18 cellular contexts compared by ENCODE assay signal in the genomic region with DNA sequence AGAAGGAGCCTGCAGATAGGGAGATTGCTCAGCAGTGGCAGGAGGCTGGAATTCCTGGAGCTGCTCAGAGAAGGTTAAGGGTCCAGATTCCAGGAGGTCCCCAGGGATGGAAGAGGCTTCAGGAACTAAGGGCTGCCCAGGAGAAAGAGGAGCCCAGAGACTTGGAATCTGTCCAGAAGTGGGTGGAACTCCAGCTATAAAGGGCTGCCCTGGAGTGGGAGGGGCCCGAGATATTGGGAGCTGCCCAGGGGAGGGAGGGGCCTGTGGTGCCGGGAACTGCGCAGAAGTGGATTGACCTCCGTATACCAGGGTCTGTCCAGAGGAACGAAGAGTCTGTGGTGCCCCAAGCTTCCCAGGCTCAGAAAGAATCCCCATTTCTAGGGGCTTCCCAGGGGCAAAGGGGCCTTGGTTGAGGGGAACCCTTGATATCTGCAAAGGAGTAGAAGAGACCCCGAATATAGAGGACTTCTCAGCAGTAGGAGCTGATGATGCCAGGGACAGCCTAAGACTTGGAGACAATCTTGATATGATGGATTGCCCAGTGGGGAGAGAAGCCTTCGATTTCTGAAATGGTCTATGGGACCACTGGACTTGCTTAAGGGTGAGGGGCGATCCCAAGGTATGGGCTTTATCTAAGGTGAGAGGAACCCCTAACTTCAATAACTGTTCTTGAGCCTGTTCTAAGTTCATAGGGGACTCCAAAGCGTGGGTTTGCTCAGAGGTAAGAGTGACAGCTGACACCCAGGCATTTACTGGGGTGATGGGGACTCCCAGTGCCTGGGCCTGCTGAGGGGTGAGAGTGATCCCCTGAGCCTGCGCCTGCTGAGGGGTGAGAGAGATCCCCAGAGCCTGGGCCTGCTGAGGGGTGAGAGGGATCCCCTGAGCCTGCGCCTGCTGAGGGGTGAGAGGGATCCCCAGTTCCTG. TPM values are rescaled to one million over a fixed set of nuclear protein-coding genes. Genes with fewer than 3 reads are reported as not detected.
DNase-seq lines count a peak whose midpoint lies in the region; ATAC-seq and TF ChIP-seq lines count a peak whose summit lies in the region.
"Had no signal": no experiment of that assay in that cellular context is flagged by ENCODE, and none has a peak within 500 bp of the region (broad histone marks: within the 10 kb centered on the region; RNA-seq: fewer than 3 reads in every experiment).

No MANE protein-coding gene starts in this region.

- POLR2A ChIA-PET in naive thymus-derived CD8-positive, alpha-beta T cell (lab: Charles Lee): no interaction called here

- no peaks in the 10 kb centered on the region for H3K9me3 Mint-ChIP-seq in nephron progenitor cell
- no peaks in the 10 kb centered on the region for H3K9me3 Mint-ChIP-seq in naive thymus-derived CD8-positive, alpha-beta T cell
- H3K9me3 Mint-ChIP-seq: activated T-helper 17 cell treated with anti-CD3 and anti-CD28 coated beads, Interleukin-2, amount 50 U/mL, for 72 hours; CD14-positive monocyte; H9 had no signal

- ATAC-seq in left lung: no peak
- no peak for ATAC-seq in HG03108 (IDR thresholded peaks at IDR 0.05; ENCODE audit: unreplicated experiment)
- ATAC-seq in GM18517 (IDR thresholded peaks at IDR 0.05; ENCODE audit: unreplicated experiment): no peak
- ATAC-seq in naive thymus-derived CD8-positive, alpha-beta T cell: no peak
- ATAC-seq: activated T-helper 17 cell treated with anti-CD3 and anti-CD28 coated beads, Interleukin-2, amount 50 U/mL, for 72 hours; foreskin keratinocyte; stimulated activated naive CD8-positive, alpha-beta T cell treated with anti-CD3 and anti-CD28 coated beads, Interleukin-15, Interleukin-2, amounts not matched to agents 100 U/mL and 50 U/mL, for 24 hours had no signal

- no peaks in the 10 kb centered on the region for H3K9me3 ChIP-seq in left lung

- no peaks in the 10 kb centered on the region for H3K27me3 ChIP-seq in left lung
- H3K27me3 ChIP-seq: foreskin keratinocyte had no signal

- TF ChIP-seq CTCF in fibroblast of mammary gland (conservative IDR thresholded peaks at IDR 0.05; ENCODE audit: control insufficient read depth, insufficient read depth, low read depth, low read length) (no peak), nephron progenitor cell (IDR thresholded peaks at IDR 0.05) (no peak), left lung (IDR thresholded peaks at IDR 0.05) (no peak)

- H3K4me3 ChIP-seq in fibroblast of mammary gland (ENCODE audit: control insufficient read depth, low read depth, low read length): no peak overlapping the region
- no peak overlapping the region for H3K4me3 ChIP-seq in left lung

- no peaks in the 10 kb centered on the region for H3K4me1 Mint-ChIP-seq in nephron progenitor cell
- peaks cover 0 to 5% (median 0%) of the 10 kb centered on the region in 4 donors for H3K4me1 Mint-ChIP-seq in naive thymus-derived CD8-positive, alpha-beta T cell
- H3K4me1 Mint-ChIP-seq: activated T-helper 17 cell treated with anti-CD3 and anti-CD28 coated beads, Interleukin-2, amount 50 U/mL, for 72 hours; CD14-positive monocyte had no signal

- no peaks in the 10 kb centered on the region for H3K36me3 ChIP-seq in left lung

- H3K4me3 Mint-ChIP-seq in nephron progenitor cell: no peak overlapping the region
- H3K4me3 Mint-ChIP-seq in naive thymus-derived CD8-positive, alpha-beta T cell: peak overlapping the region in 2 of 10 donors; percentile 20 to 46
- H3K4me3 Mint-ChIP-seq: activated T-helper 17 cell treated with anti-CD3 and anti-CD28 coated beads, Interleukin-2, amount 50 U/mL, for 72 hours; CD14-positive monocyte; H9 had no signal

- peaks cover 7% of the 10 kb centered on the region for H3K27me3 Mint-ChIP-seq in nephron progenitor cell (ENCODE audit: low read depth, poor library complexity)
- H3K27me3 Mint-ChIP-seq in naive thymus-derived CD8-positive, alpha-beta T cell: peaks cover 0 to 2% (median 0%) of the 10 kb centered on the region in 5 donors
- H3K27me3 Mint-ChIP-seq: activated T-helper 17 cell treated with anti-CD3 and anti-CD28 coated beads, Interleukin-2, amount 50 U/mL, for 72 hours had no signal

- no peaks in the 10 kb centered on the region for H3K36me3 Mint-ChIP-seq in nephron progenitor cell (ENCODE audit: low read depth)
- H3K36me3 Mint-ChIP-seq in naive thymus-derived CD8-positive, alpha-beta T cell: no peaks in the 10 kb centered on the region
- H3K36me3 Mint-ChIP-seq: CD14-positive monocyte had no signal

- peaks cover 0 to 15% of the 10 kb centered on the region in 2 donors for H3K4me1 ChIP-seq in left lung

- DNase-seq in ELF-1 (ENCODE audit: low read depth, low spot score) (peak; percentile 10), NCI-H2029 treated with DMSO at 0.1 percent for 48 hours (lab: John Stamatoyannopoulos, UW) (peak; percentile 62), fibroblast of mammary gland (ENCODE audit: low read depth) (peak; percentile 28), nephron progenitor cell (peak; percentile 7), left lung (no peak)
- DNase-seq in naive thymus-derived CD8-positive, alpha-beta T cell: no peak
- DNase-seq: activated CD4-positive, alpha-beta T cell treated with anti-CD3 and anti-CD28 coated beads, Interleukin-2, amount 50 U/mL, for 48 hours; anterior cingulate cortex; foreskin keratinocyte; H9; NCI-H226; stimulated activated naive CD8-positive, alpha-beta T cell treated with anti-CD3 and anti-CD28 coated beads, Interleukin-15, Interleukin-2, amounts not matched to agents 100 U/mL and 50 U/mL, for 24 hours had no signal

- H3K27ac Mint-ChIP-seq in nephron progenitor cell: peak overlapping the region; percentile 71
- peak overlapping the region in 2 of 10 donors; percentile 20 to 23 for H3K27ac Mint-ChIP-seq in naive thymus-derived CD8-positive, alpha-beta T cell
- H3K27ac Mint-ChIP-seq: activated T-helper 17 cell treated with anti-CD3 and anti-CD28 coated beads, Interleukin-2, amount 50 U/mL, for 72 hours; CD14-positive monocyte; H9 had no signal

- intact Hi-C loops in left lung (cut with DNase I): no loop called here

- H3K27ac ChIP-seq in left lung: no peak overlapping the region
- H3K27ac ChIP-seq: foreskin keratinocyte had no signal

RNA-seq across cellular contexts. Expression of gene FAM186A, which starts 45.0 kb away (rescaled TPM):
- not detected for total RNA-seq in left lung
- total RNA-seq in naive thymus-derived CD8-positive, alpha-beta T cell: not detected
- polyA plus RNA-seq in naive thymus-derived CD8-positive, alpha-beta T cell: under 1 TPM in 2 of 3 donors, not detected in 1; 0.06 to 0.07 TPM
- total RNA-seq: activated T-helper 17 cell treated with anti-CD3 and anti-CD28 coated beads, Interleukin-2, amount 50 U/mL, for 72 hours; dermis microvascular lymphatic vessel endothelial cell; foreskin keratinocyte; H9; myocyte had no signal
- polyA plus RNA-seq: CD14-positive monocyte, foreskin keratinocyte had no signal

RNA-seq across cellular contexts. Expression of gene LARP4, which starts 49.3 kb away (rescaled TPM):
- total RNA-seq in left lung: 10 to 100 TPM; 58.5 to 65.4 TPM
- total RNA-seq in naive thymus-derived CD8-positive, alpha-beta T cell: 10 to 100 TPM; 42.2 to 44.1 TPM
- 10 to 100 TPM; 14.9 to 16.7 (median 15.9) TPM for polyA plus RNA-seq in naive thymus-derived CD8-positive, alpha-beta T cell

Comparison
In these comparisons a context has a peak if more than half of its experiments do, and no peak if none do; other contexts are left out.
1. DNase-seq: peak in ELF-1 (single experiment), NCI-H2029 treated with DMSO at 0.1 percent for 48 hours (single experiment), fibroblast of mammary gland (single experiment) and nephron progenitor cell (single experiment); none in left lung (0 of 2) and naive thymus-derived CD8-positive, alpha-beta T cell (0 of 10).